ENCODE assay signal across 9 cellular contexts in genomic region chr10:122954731-122955050, GRCh38. TPM values are rescaled to one million over a fixed set of nuclear protein-coding genes. Genes with fewer than 3 reads are reported as not detected.
DNase-seq lines count a peak whose midpoint lies in the region; ATAC-seq and TF ChIP-seq lines count a peak whose summit lies in the region.
"Had no signal": no experiment of that assay in that cellular context is flagged by ENCODE, and none has a peak within 500 bp of the region (broad histone marks: within the 10 kb centered on the region; RNA-seq: fewer than 3 reads in every experiment).

No MANE protein-coding gene starts in this region.

- no peak overlapping the region for H3K27ac ChIP-seq in CD4-positive, alpha-beta T cell (ENCODE audit: low read depth, low read length)
- H3K27ac ChIP-seq in duodenal mucosa (ENCODE audit: low read depth, low read length) = no peak overlapping the region

- ATAC-seq in CD4-positive, alpha-beta T cell (ENCODE audit: poor library complexity) = no peak
- ATAC-seq in HG02973 (IDR thresholded peaks at IDR 0.05; ENCODE audit: unreplicated experiment) (no peak), HG03196 (IDR thresholded peaks at IDR 0.05; ENCODE audit: unreplicated experiment) (no peak)

- peaks cover 26% of the 10 kb centered on the region for H3K36me3 Mint-ChIP-seq in CD4-positive, alpha-beta T cell (ENCODE audit: low read depth)

- H3K4me1 Mint-ChIP-seq in CD4-positive, alpha-beta T cell (ENCODE audit: low read depth) = peaks cover 40% of the 10 kb centered on the region

- no peak for DNase-seq in CD4-positive, alpha-beta T cell
- no peak for DNase-seq in NB4 (ENCODE audit: low read depth)
- no peak for DNase-seq in NCI-H1048 (lab: John Stamatoyannopoulos, UW)
- no peak for DNase-seq in A172 (ENCODE audit: low spot score)

- no peaks in the 10 kb centered on the region for H3K27me3 ChIP-seq in CD4-positive, alpha-beta T cell (ENCODE audit: control insufficient read depth, insufficient read depth, low read length)
- H3K27me3 ChIP-seq in duodenal mucosa (ENCODE audit: control insufficient read depth in 1 of 2, insufficient read depth in 2 of 2, low read length in 2 of 2) = no peaks in the 10 kb centered on the region
- H3K27me3 ChIP-seq in neuron (ENCODE audit: insufficient read depth, low read length) = no peaks in the 10 kb centered on the region

- H3K27me3 Mint-ChIP-seq in CD4-positive, alpha-beta T cell = peaks cover 2% of the 10 kb centered on the region

- H3K4me3 ChIP-seq in NB4 (ENCODE audit: low read depth, low read length) = peak overlapping the region; percentile 88
- H3K4me3 ChIP-seq in duodenal mucosa (ENCODE audit: low read depth in 1 of 2, low read length in 2 of 2) = peak overlapping the region; percentile 73 to 83
- peak overlapping the region; percentile 62 for H3K4me3 ChIP-seq in neuron (ENCODE audit: low read length)

- TF ChIP-seq POLR2A in NB4 (IDR thresholded peaks at IDR 0.05; ENCODE audit: extremely low read depth, insufficient read length) = no peak

- no peaks in the 10 kb centered on the region for H3K9me3 ChIP-seq in CD4-positive, alpha-beta T cell (ENCODE audit: control insufficient read depth, low read length)
- peaks cover 0 to 3% of the 10 kb centered on the region in 2 donors for H3K9me3 ChIP-seq in duodenal mucosa (ENCODE audit: control insufficient read depth in 1 of 2, low read length in 2 of 2)
- no peaks in the 10 kb centered on the region for H3K9me3 ChIP-seq in neuron (ENCODE audit: low read length)

- CTCF ChIA-PET in CD4-positive, alpha-beta T cell (lab: Charles Lee) = interaction anchor here (1.2 to 3.0 kb wide), 2 partner anchors 10 to 26 kb away, joined by 3 to 11 read pairs; partner anchors contain the start of gene PSTK

- TF ChIP-seq CTCF in CD4-positive, alpha-beta T cell (IDR thresholded peaks at IDR 0.05) = no peak
- no peak for TF ChIP-seq CTCF in NB4 (IDR thresholded peaks at IDR 0.05; ENCODE audit: low read depth, low read length)

- no peak overlapping the region for H3K9ac ChIP-seq in duodenal mucosa (ENCODE audit: low read depth in 1 of 2, low read length in 2 of 2)

- intact Hi-C loops in CD4-positive, alpha-beta T cell (cut with DNase I, micrococcal nuclease) = loop anchor here (2.0 to 10.0 kb wide), 7 partner anchors 26 to 1030 kb away; partner anchors contain the start of genes ACADSB (in 1 of the 2), ATE1 (in 1 of the 2), BUB3 (in 1 of the 2) and IKZF5 (in 1 of the 2)

- H3K36me3 ChIP-seq in duodenal mucosa (ENCODE audit: control insufficient read depth in 1 of 2, insufficient read depth in 2 of 2, low read length in 2 of 2) = no peaks in the 10 kb centered on the region
- H3K36me3 ChIP-seq in neuron (ENCODE audit: insufficient read depth, low read length) = peaks cover 7% of the 10 kb centered on the region

- peak overlapping the region; percentile 94 for H3K4me3 Mint-ChIP-seq in CD4-positive, alpha-beta T cell

- H2AFZ ChIP-seq in neuron (ENCODE audit: low read depth, low read length) = peak overlapping the region; percentile 56

- H3K27ac Mint-ChIP-seq in CD4-positive, alpha-beta T cell = peak overlapping the region; percentile 82

- peaks cover 2% of the 10 kb centered on the region for H3K9me3 Mint-ChIP-seq in CD4-positive, alpha-beta T cell

- POLR2A ChIA-PET in CD4-positive, alpha-beta T cell (lab: Charles Lee) = interaction anchor here (1.2 to 2.0 kb wide), 11 partner anchors 8 to 1847 kb away, joined by 3 to 47 read pairs (median 5); partner anchors contain the start of genes ABRAXAS2, ACADSB, BUB3 and FAM24B

- H3K4me1 ChIP-seq in duodenal mucosa (ENCODE audit: control insufficient read depth in 1 of 2, insufficient read depth in 2 of 2, low read length in 2 of 2) (peaks cover 11 to 18% of the 10 kb centered on the region in 2 donors), neuron (ENCODE audit: insufficient read depth, low read length) (peaks cover 7% of the 10 kb centered on the region)

RNA-seq across cellular contexts. Expression of gene C10orf88, which starts 0.7 kb away (rescaled TPM):
- 1 to 10 TPM; 2.3 to 2.5 TPM for total RNA-seq in CD4-positive, alpha-beta T cell
- total RNA-seq in A172 (2014; rRNA removed; shearing (Covaris generic)) = 5.3 and 6.6 TPM in 2 replicates

RNA-seq across cellular contexts. Expression of gene PSTK, which starts 25.5 kb away (rescaled TPM):
- total RNA-seq in CD4-positive, alpha-beta T cell = 10 to 100 TPM; 16.1 to 18.6 TPM
- total RNA-seq in A172 (2014; rRNA removed; shearing (Covaris generic)) = 2.0 and 8.3 TPM in 2 replicates

RNA-seq across cellular contexts. Expression of gene FAM24A, which starts 44.3 kb away (rescaled TPM):
- not detected for total RNA-seq in CD4-positive, alpha-beta T cell
- not detected in 2 replicates for total RNA-seq in A172 (2014; rRNA removed; shearing (Covaris generic))
- total RNA-seq: temporal lobe had no signal

RNA-seq across cellular contexts. Expression of gene IKZF5, which starts 53.9 kb away (rescaled TPM):
- total RNA-seq in CD4-positive, alpha-beta T cell = 10 to 100 TPM; 81.8 to 87.1 TPM
- 0.84 and 1.6 TPM in 2 replicates for total RNA-seq in A172 (2014; rRNA removed; shearing (Covaris generic))

RNA-seq across cellular contexts. Expression of gene ACADSB, which starts 54.1 kb away (rescaled TPM):
- total RNA-seq in CD4-positive, alpha-beta T cell = 10 to 100 TPM; 16.6 to 17.9 TPM
- 5.4 and 5.9 TPM in 2 replicates for total RNA-seq in A172 (2014; rRNA removed; shearing (Covaris generic))
